ENCODE assay signal across 9 cellular contexts in the genomic region with DNA sequence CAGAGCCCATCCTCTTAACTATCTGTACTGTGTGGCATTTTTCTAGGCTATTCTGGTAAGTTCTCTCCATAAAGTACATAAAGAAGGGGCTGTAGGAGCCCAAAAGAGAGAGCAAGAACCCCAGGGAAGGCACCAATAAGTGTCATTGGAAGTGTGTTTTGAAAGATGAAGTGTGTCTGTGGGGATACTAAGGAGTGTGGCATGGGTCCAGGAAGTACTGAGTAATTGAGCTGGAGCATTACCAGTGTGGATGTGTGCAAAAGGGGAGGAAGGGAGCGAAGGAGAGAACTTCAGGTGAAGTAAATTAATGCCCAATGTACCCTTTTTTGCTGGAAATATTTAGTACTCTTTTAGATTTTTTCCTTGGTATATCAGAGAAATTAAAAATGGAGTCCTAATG.
A peak's percentile ranks its signal among the peaks of the same experiment; 100 is the strongest.
DNase-seq lines count a peak whose midpoint lies in the region; ATAC-seq and TF ChIP-seq lines count a peak whose summit lies in the region.
"Had no signal": no experiment of that assay in that cellular context is flagged by ENCODE, and none has a peak within 500 bp of the region (broad histone marks: within the 10 kb centered on the region; RNA-seq: fewer than 3 reads in every experiment).

No MANE protein-coding gene starts in this region.

- H3K36me3 Mint-ChIP-seq in stimulated activated naive CD8-positive, alpha-beta T cell treated with anti-CD3 and anti-CD28 coated beads, Interleukin-15, Interleukin-2, amounts not matched to agents 100 ng/mL and 50 ng/mL, for 24 hours (ENCODE audit: low read depth), result peaks cover 79% of the 10 kb centered on the region
- peaks cover 12% of the 10 kb centered on the region for H3K36me3 Mint-ChIP-seq in activated naive CD8-positive, alpha-beta T cell

- H3K27me3 Mint-ChIP-seq in stimulated activated naive CD8-positive, alpha-beta T cell treated with anti-CD3 and anti-CD28 coated beads, Interleukin-15, Interleukin-2, amounts not matched to agents 100 ng/mL and 50 ng/mL, for 24 hours, result no peaks in the 10 kb centered on the region
- no peaks in the 10 kb centered on the region for H3K27me3 Mint-ChIP-seq in activated naive CD8-positive, alpha-beta T cell

- no peaks in the 10 kb centered on the region for H3K9me3 ChIP-seq in vagina
- H3K9me3 ChIP-seq: ovary had no signal

- peaks cover 95% of the 10 kb centered on the region for H3K4me1 Mint-ChIP-seq in stimulated activated naive CD8-positive, alpha-beta T cell treated with anti-CD3 and anti-CD28 coated beads, Interleukin-15, Interleukin-2, amounts not matched to agents 100 ng/mL and 50 ng/mL, for 24 hours (ENCODE audit: low read depth)
- peaks cover 88% of the 10 kb centered on the region for H3K4me1 Mint-ChIP-seq in activated naive CD8-positive, alpha-beta T cell (ENCODE audit: low read depth)

- H3K4me3 Mint-ChIP-seq in stimulated activated naive CD8-positive, alpha-beta T cell treated with anti-CD3 and anti-CD28 coated beads, Interleukin-15, Interleukin-2, amounts not matched to agents 100 ng/mL and 50 ng/mL, for 24 hours, result no peak overlapping the region
- H3K4me3 Mint-ChIP-seq in activated naive CD8-positive, alpha-beta T cell, result no peak overlapping the region

- no peak for DNase-seq in stimulated activated naive CD8-positive, alpha-beta T cell treated with anti-CD3 and anti-CD28 coated beads, Interleukin-15, Interleukin-2, amounts not matched to agents 100 U/mL and 50 U/mL, for 24 hours
- peak; percentile 85 for DNase-seq in iris pigment epithelial cell (ENCODE audit: low read depth)
- no peak for DNase-seq in NCI-H1105 treated with DMSO at 0.1 percent for 48 hours (lab: John Stamatoyannopoulos, UW)
- DNase-seq in vagina (ENCODE audit: extremely low spot score in 2 of 2), result no peak

- no peaks in the 10 kb centered on the region for H3K9me3 Mint-ChIP-seq in stimulated activated naive CD8-positive, alpha-beta T cell treated with anti-CD3 and anti-CD28 coated beads, Interleukin-15, Interleukin-2, amounts not matched to agents 100 ng/mL and 50 ng/mL, for 24 hours
- H3K9me3 Mint-ChIP-seq in activated naive CD8-positive, alpha-beta T cell (ENCODE audit: low read depth), result no peaks in the 10 kb centered on the region

- no peak overlapping the region for H3K4me3 ChIP-seq in vagina
- H3K4me3 ChIP-seq: ovary had no signal

- intact Hi-C loops in vagina (cut with DNase I), result no loop called here

- H3K4me1 ChIP-seq in vagina, result peaks cover 23% of the 10 kb centered on the region

- no peaks in the 10 kb centered on the region for H3K27me3 ChIP-seq in vagina
- H3K27me3 ChIP-seq: ovary had no signal

- no peak for TF ChIP-seq POLR2A in vagina (IDR thresholded peaks at IDR 0.05)

- TF ChIP-seq CTCF in vagina (IDR thresholded peaks at IDR 0.05), result no peak

- ATAC-seq in stimulated activated naive CD8-positive, alpha-beta T cell treated with anti-CD3 and anti-CD28 coated beads, Interleukin-15, Interleukin-2, amounts not matched to agents 100 U/mL and 50 U/mL, for 24 hours, result no peak
- no peak for ATAC-seq in HG02588 (IDR thresholded peaks at IDR 0.05; ENCODE audit: unreplicated experiment)
- ATAC-seq in GM21825 (IDR thresholded peaks at IDR 0.05; ENCODE audit: unreplicated experiment), result no peak

- H3K36me3 ChIP-seq in vagina, result no peaks in the 10 kb centered on the region
- H3K36me3 ChIP-seq: ovary had no signal

- H3K27ac Mint-ChIP-seq in stimulated activated naive CD8-positive, alpha-beta T cell treated with anti-CD3 and anti-CD28 coated beads, Interleukin-15, Interleukin-2, amounts not matched to agents 100 ng/mL and 50 ng/mL, for 24 hours, result peak overlapping the region; percentile 85
- H3K27ac Mint-ChIP-seq in activated naive CD8-positive, alpha-beta T cell, result peak overlapping the region; percentile 88

- H3K27ac ChIP-seq in vagina, result no peak overlapping the region
- H3K27ac ChIP-seq: ovary had no signal
